Comparison of ENCODE assay signal across 1 cellular context in genomic region chr6:5030596-5031136, GRCh38.
TF ChIP-seq lines count a peak whose summit lies in the region.

No MANE protein-coding gene starts in this region.

TF ChIP-seq in HEK293, 187 proteins besides CTCF, POLR2A, EP300 and RAD21 (continued from another document):
- TF ChIP-seq ZNF362 (tag by site-specific recombination; IDR thresholded peaks at IDR 0.05) (no peak), ZFP69B (tag by site-specific recombination; IDR thresholded peaks at IDR 0.05) (no peak), ZBTB48 (tag by site-specific recombination; IDR thresholded peaks at IDR 0.05) (peak; percentile 79), ZNF2 (tag by site-specific recombination; IDR thresholded peaks at IDR 0.05) (peak; percentile 70; the same call in 1 of the 2 replicates), ZNF341 (tag by site-specific recombination; IDR thresholded peaks at IDR 0.05; ENCODE audit: low read depth) (no peak), ATF2 (tag by site-specific recombination; IDR thresholded peaks at IDR 0.05; ENCODE audit: low read depth) (peak; percentile 63; the same call in 1 of the 2 replicates), TRIM28 (IDR thresholded peaks at IDR 0.05; ENCODE audit: borderline replicate concordance, low read length) (peak; percentile 81), ZNF223 (tag by site-specific recombination; IDR thresholded peaks at IDR 0.05) (no peak), ZNF274 (IDR thresholded peaks at IDR 0.05; ENCODE audit: low read length) (no peak), ZNF274 (tag by site-specific recombination; IDR thresholded peaks at IDR 0.05; ENCODE audit: borderline replicate concordance) (no peak), FEZF1 (tag by site-specific recombination; IDR thresholded peaks at IDR 0.05) (no peak), ZNF133 (tag by site-specific recombination; IDR thresholded peaks at IDR 0.05) (no peak), ZNF155 (tag by site-specific recombination; IDR thresholded peaks at IDR 0.05) (no peak), ZNF140 (tag by site-specific recombination; IDR thresholded peaks at IDR 0.05) (no peak), ZNF280C (tag by site-specific recombination; IDR thresholded peaks at IDR 0.05) (no peak), ZBTB26 (tag by site-specific recombination; optimal IDR thresholded peaks at IDR 0.05) (peak; percentile 5), ZNF518A (tag by site-specific recombination; conservative IDR thresholded peaks at IDR 0.05; ENCODE audit: low read depth) (peak; percentile 51; the same call in 1 of the 2 replicates), ZNF248 (tag by site-specific recombination; IDR thresholded peaks at IDR 0.05) (no peak), ZNF76 (tag by site-specific recombination; IDR thresholded peaks at IDR 0.05; ENCODE audit: borderline replicate concordance, low read depth) (no peak), ZNF645 (tag by site-specific recombination; IDR thresholded peaks at IDR 0.05) (no peak), ZNF623 (tag by site-specific recombination; IDR thresholded peaks at IDR 0.05) (no peak), ZFP37 (tag by site-specific recombination; IDR thresholded peaks at IDR 0.05) (peak; percentile 41; the same call in 1 of the 2 replicates), ZNF561 (tag by site-specific recombination; IDR thresholded peaks at IDR 0.05; ENCODE audit: borderline replicate concordance) (peak; percentile 77; the same call in 1 of the 2 replicates), ZNF16 (tag by site-specific recombination; IDR thresholded peaks at IDR 0.05; ENCODE audit: low read depth) (no peak), ZBTB17 (tag by site-specific recombination; IDR thresholded peaks at IDR 0.05) (0 out of 2 replicates have a peak, but pooled peaks have one; percentile 27), ZBTB21 (tag by site-specific recombination; IDR thresholded peaks at IDR 0.05) (0 out of 2 replicates have a peak, but pooled peaks have one; percentile 57), ZNF174 (tag by site-specific recombination; IDR thresholded peaks at IDR 0.05) (no peak), REST (tag by site-specific recombination; IDR thresholded peaks at IDR 0.05) (peak; percentile 27; the same call in 1 of the 2 replicates), KLF7 (tag by site-specific recombination; IDR thresholded peaks at IDR 0.05; ENCODE audit: borderline replicate concordance) (no peak), ZNF629 (tag by site-specific recombination; IDR thresholded peaks at IDR 0.05) (peak; percentile 68), GLI4 (tag by site-specific recombination; IDR thresholded peaks at IDR 0.05) (no peak), KLF1 (tag by site-specific recombination; IDR thresholded peaks at IDR 0.05) (no peak), ZNF701 (tag by site-specific recombination; IDR thresholded peaks at IDR 0.05) (no peak), ZIC2 (tag by site-specific recombination; IDR thresholded peaks at IDR 0.05) (no peak), ZNF791 (tag by site-specific recombination; IDR thresholded peaks at IDR 0.05) (no peak), KLF8 (tag by site-specific recombination; IDR thresholded peaks at IDR 0.05) (0 out of 2 replicates have a peak, but pooled peaks have one; percentile 27), ZNF169 (tag by site-specific recombination; IDR thresholded peaks at IDR 0.05) (no peak), ZNF777 (tag by site-specific recombination; IDR thresholded peaks at IDR 0.05; ENCODE audit: borderline replicate concordance) (peak; percentile 85; the same call in 1 of the 2 replicates)
